ENCODE assay signal across 8 cellular contexts in the genomic region with DNA sequence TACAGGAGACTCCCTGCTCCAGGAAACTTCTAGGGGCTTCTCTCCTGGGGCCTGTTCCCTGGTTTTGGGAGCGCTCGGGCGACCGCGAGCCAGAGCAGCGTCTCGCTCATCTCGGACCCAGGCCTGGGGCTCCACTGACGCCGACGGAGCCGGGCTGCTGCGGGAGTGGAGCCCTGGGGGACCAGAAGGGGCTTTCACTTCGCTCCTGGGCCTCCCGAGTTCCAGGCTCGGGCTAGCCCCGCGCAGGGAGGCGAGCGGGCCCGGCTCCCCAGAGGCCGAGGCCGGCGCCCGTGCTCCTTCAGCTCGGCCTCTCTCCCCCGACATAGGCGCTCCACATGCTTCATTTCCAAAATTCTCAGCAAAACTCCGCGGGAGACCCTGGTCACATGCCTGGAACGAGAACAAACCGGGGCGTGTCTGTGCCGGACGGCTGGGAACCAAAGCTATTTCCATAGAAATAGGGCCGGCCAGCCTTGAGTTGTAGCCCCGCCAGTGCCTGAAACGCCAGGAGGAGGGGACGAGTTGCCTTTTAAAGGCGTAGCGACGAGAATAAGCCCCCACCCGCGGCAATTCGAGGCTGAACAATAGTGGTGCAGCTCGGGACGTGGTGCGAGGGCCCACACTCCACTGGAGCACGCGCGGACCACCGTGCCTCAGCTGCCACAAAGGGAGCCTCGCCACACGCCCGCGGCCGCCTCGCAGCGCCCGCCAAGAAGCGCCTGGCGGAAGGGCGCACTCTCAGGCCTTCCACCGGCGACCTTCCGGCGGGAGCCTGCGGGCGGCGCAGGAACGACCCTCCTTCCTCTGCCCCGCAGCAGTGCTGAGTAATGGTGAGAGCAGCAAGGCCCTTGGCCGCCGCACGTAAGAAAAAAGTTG. TPM values are rescaled to one million over a fixed set of nuclear protein-coding genes. Genes with fewer than 3 reads are reported as not detected.
DNase-seq lines count a peak whose midpoint lies in the region; ATAC-seq and TF ChIP-seq lines count a peak whose summit lies in the region.

No MANE protein-coding gene starts in this region.

- H2AK5ac ChIP-seq in IMR-90 (ENCODE audit: low read depth, low read length) = peak overlapping the region; percentile 76

- peak overlapping the region; percentile 28 for H2BK120ac ChIP-seq in IMR-90 (ENCODE audit: low read depth, low read length)

- peak; percentile 20; the same call in 1 of the 2 replicates for TF ChIP-seq POLR2A in IMR-90 (IDR thresholded peaks at IDR 0.05; ENCODE audit: low read depth, low read length)

- peak overlapping the region; percentile 95 for H2AK9ac ChIP-seq in IMR-90 (replicated peaks; ENCODE audit: low read depth, low read length, poor library complexity)

- no peak for TF ChIP-seq RAD21 in IMR-90 (IDR thresholded peaks at IDR 0.05; ENCODE audit: low read length)
- TF ChIP-seq RAD21 in SK-N-SH (IDR thresholded peaks at IDR 0.05; ENCODE audit: low read length) = no peak

- H3K36me3 ChIP-seq in IMR-90 (ENCODE audit: control insufficient read depth, insufficient read depth, low read length) = no peaks in the 10 kb centered on the region
- no peaks in the 10 kb centered on the region for H3K36me3 ChIP-seq in SK-N-SH (replicated peaks in 1 of 2; ENCODE audit: control insufficient read depth in 1 of 2, insufficient read depth in 2 of 2, low read length in 1 of 2)
- H3K36me3 ChIP-seq in ectodermal cell (ENCODE audit: control insufficient read depth, insufficient read depth, low read length) = no peaks in the 10 kb centered on the region
- no peaks in the 10 kb centered on the region for H3K36me3 ChIP-seq in lung (ENCODE audit: control insufficient read depth in 2 of 2, insufficient read depth in 2 of 2, low read length in 2 of 2)

- 9% methylated on average over 61 of the region's 75 CpGs; no CpG with 5 or more reads in 1 of the 2 experiments for WGBS in IMR-90 (ENCODE audit: extremely low coverage in 2 of 2, insufficient read length in 1 of 2), 2 experiments
- WGBS in SK-N-SH (ENCODE audit: low lambda C conversion rate) = 40% methylated on average over 56 of the region's 75 CpGs
- 3 to 4% methylated on average over 75 of the region's 75 CpGs for WGBS in ectodermal cell, 2 experiments
- 6 to 9% methylated on average over 75 of the region's 75 CpGs for WGBS in lung, 2 donors

- POLR2A ChIA-PET in IMR-90 (lab: Charles Lee; ENCODE audit: unreplicated experiment) (interaction anchor here (0.5 to 1.8 kb wide), 7 partner anchors 62 to 323 kb away, joined by 3 to 6 read pairs (median 3); a partner anchor contains a TSS), SK-N-SH (lab: Yijun Ruan, JAX) (interaction anchor here (0.7 to 1.7 kb wide), 8 partner anchors 13 to 580 kb away, joined by 3 to 10 read pairs (median 4); a partner anchor contains a TSS)

- H3K79me1 ChIP-seq in IMR-90 (ENCODE audit: low read depth in 1 of 2, low read length in 2 of 2) = peaks cover 0 to 7% of the 10 kb centered on the region in 2 experiments; a peak in 1 of 4 replicates

- no peak overlapping the region for H2BK15ac ChIP-seq in IMR-90 (ENCODE audit: low read depth, low read length)

- BruUV-seq in IMR-90 (replicated peaks; lab: Mats Ljungman, UMichigan) = no TSS peak

- H3K79me2 ChIP-seq in SK-N-SH (ENCODE audit: insufficient read depth) = peaks cover 42% of the 10 kb centered on the region

- peak; percentile 10; the same call in 1 of the 2 replicates for TF ChIP-seq CTCF in IMR-90 (conservative IDR thresholded peaks at IDR 0.05; ENCODE audit: low read depth, low read length)
- no peak for TF ChIP-seq CTCF in SK-N-SH (IDR thresholded peaks at IDR 0.05)
- no peak for TF ChIP-seq CTCF in lung (IDR thresholded peaks at IDR 0.05; ENCODE audit: control extremely low read depth, extremely low read depth)

- peak overlapping the region; percentile 68; the same call in 1 of the 2 replicates for H3K23ac ChIP-seq in IMR-90 (ENCODE audit: low read depth, low read length)

- H3K9me2 ChIP-seq in SK-N-SH = no peaks in the 10 kb centered on the region

- peak overlapping the region; percentile 87 for H2BK5ac ChIP-seq in IMR-90 (ENCODE audit: low read depth, low read length, poor library complexity, severe bottlenecking)

- H4K5ac ChIP-seq in IMR-90 (ENCODE audit: low read depth, low read length) = peak overlapping the region; percentile 94

- CTCF ChIA-PET in IMR-90 (lab: Yijun Ruan, JAX) (interaction anchor here (0.6 to 1.3 kb wide), 9 partner anchors 10 to 532 kb away, joined by 3 to 6 read pairs (median 3); a partner anchor contains a TSS), SK-N-SH (lab: Yijun Ruan, JAX) (interaction anchor here (0.7 to 4.4 kb wide), 15 partner anchors 12 to 645 kb away, joined by 3 to 20 read pairs (median 6); a partner anchor contains a TSS)

- DNase-seq in NCI-H1436 (lab: John Stamatoyannopoulos, UW) (peak; percentile 61), NCI-H1436 treated with DMSO at 0.1 percent for 48 hours (lab: John Stamatoyannopoulos, UW) (no peak), IMR-90 (peak; percentile 42), SK-N-SH (peak; percentile 67), lung (ENCODE audit: low spot score) (peak; percentile 77)
- DNase-seq in stimulated activated CD4-positive, alpha-beta T cell treated with anti-CD3 and anti-CD28 coated beads, TNF-alpha, amount 100 ng/mL, for 24 hours (ENCODE audit: low read depth in 3 of 3) = peak; percentile 39 to 62 (median 41)

- H3K4me2 ChIP-seq in IMR-90 (ENCODE audit: low read depth, low read length) (peak overlapping the region; percentile 56), SK-N-SH (peak overlapping the region; percentile 89)

- H3K4me3 ChIP-seq in IMR-90 (ENCODE audit: insufficient read depth, low read depth, low read length) = peak overlapping the region; percentile 28
- peak overlapping the region; percentile 52 to 64 for H3K4me3 ChIP-seq in SK-N-SH (ENCODE audit: low read depth in 2 of 2, low read length in 1 of 2)
- peak overlapping the region; percentile 48 for H3K4me3 ChIP-seq in ectodermal cell (ENCODE audit: insufficient read depth, low read depth, low read length)
- H3K4me3 ChIP-seq in lung = peak overlapping the region; percentile 49

- H3K4ac ChIP-seq in IMR-90 (ENCODE audit: low read depth, low read length) = peak overlapping the region; percentile 85

- peak overlapping the region; percentile 94 for H2AFZ ChIP-seq in IMR-90 (replicated peaks; ENCODE audit: low read length, poor library complexity)
- peak overlapping the region; percentile 89 for H2AFZ ChIP-seq in SK-N-SH (ENCODE audit: low read depth)

- no peaks in the 10 kb centered on the region; the same call in 1 of the 2 replicates for H3K9me1 ChIP-seq in IMR-90 (ENCODE audit: insufficient read depth, low read length)

- in situ Hi-C loops in IMR-90 (cut with MboI; ENCODE audit: low sequenced_read_pairs) = no loop called here

- no peaks in the 10 kb centered on the region for H3K9me3 ChIP-seq in IMR-90 (ENCODE audit: control insufficient read depth, insufficient read depth, low read length)
- no peaks in the 10 kb centered on the region for H3K9me3 ChIP-seq in SK-N-SH
- H3K9me3 ChIP-seq in ectodermal cell (ENCODE audit: control insufficient read depth, low read length) = no peaks in the 10 kb centered on the region
- H3K9me3 ChIP-seq in lung (ENCODE audit: control insufficient read depth in 2 of 2, insufficient read depth in 1 of 2, low read length in 1 of 2) = no peaks in the 10 kb centered on the region

- H3K56ac ChIP-seq in IMR-90 (ENCODE audit: extremely low read depth, insufficient read depth, low read length) = peak overlapping the region; percentile 86

- no peak overlapping the region for H2BK20ac ChIP-seq in IMR-90 (ENCODE audit: low read depth, low read length)

- H4K8ac ChIP-seq in IMR-90 (ENCODE audit: low read depth in 2 of 2, low read length in 2 of 2) = peak overlapping the region; percentile 66 to 81

- intact Hi-C loops in IMR-90 (cut with micrococcal nuclease) = loop anchor here (1.0 to 5.0 kb wide), 4 partner anchors 30 to 372 kb away; no protein-coding TSS in a partner anchor

- H3K18ac ChIP-seq in IMR-90 (ENCODE audit: low read depth, low read length) = peak overlapping the region; percentile 49; the same call in 1 of the 2 replicates

- TF ChIP-seq EP300 in SK-N-SH (IDR thresholded peaks at IDR 0.05; ENCODE audit: borderline replicate concordance in 1 of 2, low read depth in 1 of 2, low read length in 1 of 2) = no peak

- peak overlapping the region; percentile 77 for H3K9ac ChIP-seq in IMR-90 (ENCODE audit: low read depth, low read length)
- peak overlapping the region; percentile 90 for H3K9ac ChIP-seq in SK-N-SH

- peak; percentile 24 for ATAC-seq in GM21529 (IDR thresholded peaks at IDR 0.05; ENCODE audit: unreplicated experiment)
- ATAC-seq in IMR-90 (ENCODE audit: low read depth) = peak; percentile 3
- peak; percentile 17 for ATAC-seq in lung (ENCODE audit: insufficient read depth, low FRiP score)

- H4K91ac ChIP-seq in IMR-90 (ENCODE audit: insufficient read depth, low read depth, low read length) = peak overlapping the region; percentile 82

- dilution Hi-C loops in IMR-90 (cut with HindIII; ENCODE audit: low sequenced_read_pairs, unreplicated experiment) = no loop called here

- H3K27me3 ChIP-seq in IMR-90 (ENCODE audit: control insufficient read depth, insufficient read depth, low read length) = no peaks in the 10 kb centered on the region
- H3K27me3 ChIP-seq in SK-N-SH (ENCODE audit: insufficient read depth) = no peaks in the 10 kb centered on the region
- no peaks in the 10 kb centered on the region for H3K27me3 ChIP-seq in ectodermal cell (ENCODE audit: control insufficient read depth, insufficient read depth, low read length, poor library complexity, severe bottlenecking)
- H3K27me3 ChIP-seq in lung (ENCODE audit: control insufficient read depth, insufficient read depth) = no peaks in the 10 kb centered on the region

- no peaks in the 10 kb centered on the region for H3F3A ChIP-seq in SK-N-SH (replicated peaks; ENCODE audit: insufficient read depth)

- H4K20me1 ChIP-seq in IMR-90 (ENCODE audit: insufficient read depth, low read length) (peaks cover 34% of the 10 kb centered on the region), SK-N-SH (ENCODE audit: insufficient read depth) (peaks cover 35% of the 10 kb centered on the region)

- peak overlapping the region; percentile 79 for H3K14ac ChIP-seq in IMR-90 (replicated peaks; ENCODE audit: low read depth, low read length)

- H3K27ac ChIP-seq in IMR-90 (ENCODE audit: insufficient read depth, low read length) (peak overlapping the region; percentile 80), SK-N-SH (ENCODE audit: low read depth in 2 of 2, low read length in 1 of 2) (peak overlapping the region; percentile 87 to 94), ectodermal cell (ENCODE audit: insufficient read depth, low read depth, low read length, poor library complexity, severe bottlenecking) (peak overlapping the region; percentile 98), lung (ENCODE audit: low read depth in 1 of 2, low read length in 1 of 2) (peak overlapping the region; percentile 98 to 100)

- H3K4me1 ChIP-seq in IMR-90 (ENCODE audit: control insufficient read depth, insufficient read depth, low read length) (peaks cover 5% of the 10 kb centered on the region; the same call in 1 of the 2 replicates), SK-N-SH (ENCODE audit: control insufficient read depth in 1 of 2, insufficient read depth in 2 of 2, low read depth in 1 of 2, low read length in 1 of 2) (peaks cover 18 to 26% of the 10 kb centered on the region in 2 experiments; a peak in 3 of 4 replicates), ectodermal cell (ENCODE audit: control insufficient read depth, insufficient read depth, low read length) (peaks cover 11% of the 10 kb centered on the region), lung (ENCODE audit: control insufficient read depth in 2 of 2, insufficient read depth in 2 of 2, low read length in 2 of 2) (peaks cover 2 to 9% of the 10 kb centered on the region in 2 donors)

RNA-seq across cellular contexts. Expression of a gene that starts 1.1 kb away (rescaled TPM):
- total RNA-seq in IMR-90 (2012; rRNA removed) = 272 and 482 TPM in 2 replicates
- 32.8 and 40.2 TPM in 2 replicates for polyA plus RNA-seq in IMR-90 (2012; rRNA removed)
- polyA plus RNA-seq in IMR-90 (2012; cell fraction: cytosol; rRNA removed) = 11.6 and 22.4 TPM in 2 replicates
- 6.2 and 28.5 TPM in 2 replicates for polyA plus RNA-seq in IMR-90 (2012; cell fraction: nucleus; rRNA removed; ENCODE audit: low replicate concordance)
- 21.7 and 25.1 TPM in 2 replicates for polyA plus RNA-seq in SK-N-SH (2012; rRNA removed)
- polyA plus RNA-seq in SK-N-SH (2012; cell fraction: cytosol; rRNA removed) = 28.6 and 28.8 TPM in 2 replicates
- polyA plus RNA-seq in SK-N-SH (2012; cell fraction: nucleus; rRNA removed) = 17.3 and 24.7 TPM in 2 replicates
- polyA plus RNA-seq in ectodermal cell (2013, experiment 1 of 4) = 233 TPM
- polyA plus RNA-seq in ectodermal cell (2013, experiment 2 of 4) = 237 TPM
- 144 TPM for polyA plus RNA-seq in ectodermal cell (2013, experiment 3 of 4)
- polyA plus RNA-seq in ectodermal cell (2013, experiment 4 of 4) = 153 TPM
- total RNA-seq in lung = 100 to 1,000 TPM; 134 to 171 TPM
- polyA plus RNA-seq in lung = 10 to 100 TPM; 19.1 to 40.5 TPM

RNA-seq across cellular contexts. Expression of a gene that starts 12.2 kb away (rescaled TPM):
- total RNA-seq in IMR-90 (2012; rRNA removed) (56.3 and 76.7 TPM in 2 replicates), lung (10 to 100 TPM; 65.1 to 96.8 TPM)
- polyA plus RNA-seq in IMR-90 (2012; rRNA removed) (360 and 398 TPM in 2 replicates), SK-N-SH (2012; rRNA removed) (344 and 497 TPM in 2 replicates), lung (100 to 1,000 TPM; 145 to 225 TPM)
- polyA plus RNA-seq in IMR-90 (2012; cell fraction: cytosol; rRNA removed) = 336 and 385 TPM in 2 replicates
- polyA plus RNA-seq in IMR-90 (2012; cell fraction: nucleus; rRNA removed; ENCODE audit: low replicate concordance) = 87.4 and 97.2 TPM in 2 replicates
- 405 and 434 TPM in 2 replicates for polyA plus RNA-seq in SK-N-SH (2012; cell fraction: cytosol; rRNA removed)
- 101 and 168 TPM in 2 replicates for polyA plus RNA-seq in SK-N-SH (2012; cell fraction: nucleus; rRNA removed)
- polyA plus RNA-seq in ectodermal cell (2013, experiment 1 of 4) = 108 TPM
- polyA plus RNA-seq in ectodermal cell (2013, experiment 2 of 4) = 109 TPM
- 120 TPM for polyA plus RNA-seq in ectodermal cell (2013, experiment 3 of 4)
- polyA plus RNA-seq in ectodermal cell (2013, experiment 4 of 4) = 124 TPM
